Comparison of ENCODE assay signal across 16 cellular contexts in genomic region chr4:8041868-8042267, GRCh38.
"Had no signal": no experiment of that assay in that cellular context is flagged by ENCODE, and none has a peak within 500 bp of the region (broad histone marks: within the 10 kb centered on the region; RNA-seq: fewer than 3 reads in every experiment).

No MANE protein-coding gene starts in this region.

- H3K27me3 ChIP-seq: pancreas, sigmoid colon, testis, tibial artery had no signal

- H3K4me3 ChIP-seq: lower lobe of right lung, pancreas, sigmoid colon, testis, tibial artery had no signal

- H3K36me3 ChIP-seq: lower lobe of right lung, pancreas, sigmoid colon, tibial artery had no signal

- DNase-seq: cortex of kidney; effector memory CD8-positive, alpha-beta T cell; head of caudate nucleus; left ventricle myocardium superior; lower lobe of right lung; naive thymus-derived CD8-positive, alpha-beta T cell; nephron progenitor cell; occipital lobe; pancreas; sigmoid colon; stimulated activated CD4-positive, alpha-beta T cell treated with anti-CD3 and anti-CD28 coated beads, Interleukin-2, amount 100 ng/mL, for 24 hours; stimulated activated CD4-positive, alpha-beta T cell treated with anti-CD3 and anti-CD28 coated beads, Interleukin-4, amount 100 ng/mL, for 24 hours; stimulated activated naive CD8-positive, alpha-beta T cell treated with anti-CD3 and anti-CD28 coated beads, Interleukin-15, Interleukin-2, amounts not matched to agents 100 U/mL and 50 U/mL, for 24 hours; tibial artery had no signal

- H3K9me3 ChIP-seq: lower lobe of right lung, pancreas, sigmoid colon, testis, tibial artery had no signal

- H3K4me1 ChIP-seq: lower lobe of right lung, pancreas, sigmoid colon, testis, tibial artery had no signal

- H3K27ac ChIP-seq: lower lobe of right lung, pancreas, sigmoid colon, testis, tibial artery had no signal

- ATAC-seq: effector memory CD8-positive, alpha-beta T cell; left ventricle myocardium superior; lower lobe of right lung; naive thymus-derived CD8-positive, alpha-beta T cell; pancreas; stimulated activated memory B cell treated with anti-CD40 and anti-IgM and Interleukin-4, amounts not matched to agents 10 μg/mL and 1 μg/mL and 100 μg/mL, for 72 hours; stimulated activated naive CD8-positive, alpha-beta T cell treated with anti-CD3 and anti-CD28 coated beads, Interleukin-15, Interleukin-2, amounts not matched to agents 100 U/mL and 50 U/mL, for 24 hours had no signal
